In genomic region chr16:4675864-4676786, GRCh38 we compare ENCODE assay signal across 12 cellular contexts. TPM values are rescaled to one million over a fixed set of nuclear protein-coding genes. Genes with fewer than 3 reads are reported as not detected.
DNase-seq lines count a peak whose midpoint lies in the region; ATAC-seq, FAIRE-seq and TF ChIP-seq lines count a peak whose summit lies in the region.
"Had no signal": no experiment of that assay in that cellular context is flagged by ENCODE, and none has a peak within 500 bp of the region (broad histone marks: within the 10 kb centered on the region; RNA-seq: fewer than 3 reads in every experiment).

No MANE protein-coding gene starts in this region.

- H3K36me3 ChIP-seq in WERI-Rb-1 (peaks cover 15% of the 10 kb centered on the region; the same call in 1 of the 2 replicates), prostate gland (peaks cover 0 to 3% of the 10 kb centered on the region in 2 donors), Karpas-422 (ENCODE audit: insufficient read depth, low read length) (no peaks in the 10 kb centered on the region)

- DNase-seq in A549 (ENCODE audit: low read depth in 1 of 2, low spot score in 1 of 2) (no peak), T follicular helper cell (ENCODE audit: low read depth) (peak; percentile 47), WERI-Rb-1 (no peak), prostate gland (ENCODE audit: low spot score) (no peak), Karpas-422 (no peak), coronary artery (ENCODE audit: low spot score) (no peak)
- DNase-seq in activated gamma-delta T cell treated with anti-CD3 and anti-CD28 coated beads, Interleukin-2, amount 50 U/mL, for 16 hours (ENCODE audit: low read depth), result peak; percentile 41
- no peak for DNase-seq in natural killer cell treated with Interleukin-12 subunit alpha and Interleukin-12 subunit beta and Interleukin-15 and Interleukin-18, amount 100 ng/mL, for 72 hours (ENCODE audit: low spot score)
- DNase-seq: body of pancreas, MM.1S had no signal

- peak overlapping the region; percentile 68 for H3K4me3 Mint-ChIP-seq in natural killer cell treated with Interleukin-12 subunit alpha and Interleukin-12 subunit beta and Interleukin-15 and Interleukin-18, amount 100 ng/mL, for 72 hours
- H3K4me3 Mint-ChIP-seq: memory B cell had no signal

- peak overlapping the region; percentile 73 to 86 for H3K27ac Mint-ChIP-seq in natural killer cell treated with Interleukin-12 subunit alpha and Interleukin-12 subunit beta and Interleukin-15 and Interleukin-18, amount 100 ng/mL, for 72 hours
- H3K27ac Mint-ChIP-seq: memory B cell had no signal

- no peaks in the 10 kb centered on the region for H4K20me1 ChIP-seq in Karpas-422 (ENCODE audit: insufficient read depth, low read depth, low read length)

- no peaks in the 10 kb centered on the region for H3K27me3 Mint-ChIP-seq in natural killer cell treated with Interleukin-12 subunit alpha and Interleukin-12 subunit beta and Interleukin-15 and Interleukin-18, amount 100 ng/mL, for 72 hours
- H3K27me3 Mint-ChIP-seq: memory B cell had no signal

- no peaks in the 10 kb centered on the region for H3K4me1 ChIP-seq in A549
- H3K4me1 ChIP-seq in prostate gland (replicated peaks), result peaks cover 14% of the 10 kb centered on the region
- H3K4me1 ChIP-seq in Karpas-422 (ENCODE audit: low read length), result no peaks in the 10 kb centered on the region
- H3K4me1 ChIP-seq: body of pancreas had no signal

- CTCF ChIA-PET in A549 (lab: Yijun Ruan, JAX), result interaction anchor here (0.6 to 1.6 kb wide), 3 partner anchors 25 to 48 kb away, joined by 3 read pairs; no protein-coding TSS in a partner anchor

- H3K9me3 Mint-ChIP-seq in natural killer cell treated with Interleukin-12 subunit alpha and Interleukin-12 subunit beta and Interleukin-15 and Interleukin-18, amount 100 ng/mL, for 72 hours, result no peaks in the 10 kb centered on the region
- H3K9me3 Mint-ChIP-seq: memory B cell had no signal

- H3K27me3 ChIP-seq in WERI-Rb-1 (ENCODE audit: insufficient read depth, low read depth, severe bottlenecking), result no peaks in the 10 kb centered on the region
- H3K27me3 ChIP-seq in prostate gland (replicated peaks; ENCODE audit: insufficient read depth), result no peaks in the 10 kb centered on the region
- H3K27me3 ChIP-seq in Karpas-422 (ENCODE audit: low read length), result no peaks in the 10 kb centered on the region
- H3K27me3 ChIP-seq: body of pancreas had no signal

- intact Hi-C loops in prostate gland (cut with DNase I), result no loop called here

- H3K27ac ChIP-seq in A549 (no peak overlapping the region), WERI-Rb-1 (no peak overlapping the region), prostate gland (no peak overlapping the region), Karpas-422 (ENCODE audit: low read length) (no peak overlapping the region), coronary artery (no peak overlapping the region)

- H3K9me2 ChIP-seq in Karpas-422 (replicated peaks; ENCODE audit: insufficient read depth, low read length), result no peaks in the 10 kb centered on the region

- 92% methylated on average over 16 of the region's 23 CpGs for whole genome bisulfite sequencing in A549 (ENCODE audit: missing lambda C conversion rate)
- 81% methylated on average over 23 of the region's 23 CpGs for WGBS in prostate gland

- TF ChIP-seq EP300 in A549 (IDR thresholded peaks at IDR 0.05), result no peak

- no peak overlapping the region for H3K9ac ChIP-seq in Karpas-422 (ENCODE audit: low read length)

- no peak for TF ChIP-seq RAD21 in A549 (conservative IDR thresholded peaks at IDR 0.05 in 1 of 2, IDR thresholded peaks at IDR 0.05 in 1 of 2)

- no peaks in the 10 kb centered on the region for H3K36me3 Mint-ChIP-seq in natural killer cell treated with Interleukin-12 subunit alpha and Interleukin-12 subunit beta and Interleukin-15 and Interleukin-18, amount 100 ng/mL, for 72 hours

- FAIRE-seq in A549 (lab: Jason Lieb, UNC), result no peak
- FAIRE-seq: GM19239 had no signal

- H3K4me2 ChIP-seq in A549 (no peak overlapping the region), Karpas-422 (ENCODE audit: low read depth, low read length, poor library complexity, severe bottlenecking) (no peak overlapping the region)

- POLR2A ChIA-PET in A549 (lab: Yijun Ruan, JAX), result no interaction called here

- H3K9me3 ChIP-seq in A549 (no peaks in the 10 kb centered on the region), WERI-Rb-1 (ENCODE audit: severe bottlenecking) (no peaks in the 10 kb centered on the region), prostate gland (no peaks in the 10 kb centered on the region), Karpas-422 (ENCODE audit: low read length) (no peaks in the 10 kb centered on the region)
- H3K9me3 ChIP-seq: body of pancreas had no signal

- H3K4me3 ChIP-seq in A549 (no peak overlapping the region), WERI-Rb-1 (ENCODE audit: low read depth, low read length) (no peak overlapping the region), prostate gland (no peak overlapping the region), Karpas-422 (ENCODE audit: low read length) (no peak overlapping the region), coronary artery (no peak overlapping the region)
- H3K4me3 ChIP-seq: body of pancreas had no signal

- H2AFZ ChIP-seq in Karpas-422 (ENCODE audit: low read length), result no peak overlapping the region

- no peak for TF ChIP-seq CTCF in A549 (IDR thresholded peaks at IDR 0.05)
- TF ChIP-seq CTCF in WERI-Rb-1 (IDR thresholded peaks at IDR 0.05; ENCODE audit: low read depth, low read length), result no peak
- no peak for TF ChIP-seq CTCF in prostate gland (IDR thresholded peaks at IDR 0.05)
- no peak for TF ChIP-seq CTCF in coronary artery (IDR thresholded peaks at IDR 0.05)

- peaks cover 19 to 22% of the 10 kb centered on the region in 2 donors for H3K4me1 Mint-ChIP-seq in natural killer cell treated with Interleukin-12 subunit alpha and Interleukin-12 subunit beta and Interleukin-15 and Interleukin-18, amount 100 ng/mL, for 72 hours (ENCODE audit: low read depth in 2 of 2)

- peak; percentile 16 to 18; a peak in 3 of 6 replicates for ATAC-seq in A549
- ATAC-seq in natural killer cell treated with Interleukin-12 subunit alpha and Interleukin-12 subunit beta and Interleukin-15 and Interleukin-18, amount 100 ng/mL, for 72 hours, result peak; percentile 79 to 84
- ATAC-seq: body of pancreas had no signal

- no peaks in the 10 kb centered on the region for H3K79me2 ChIP-seq in Karpas-422 (ENCODE audit: low read length)

- TF ChIP-seq POLR2A in A549 (IDR thresholded peaks at IDR 0.05; ENCODE audit: low read length) (no peak), prostate gland (IDR thresholded peaks at IDR 0.05) (no peak)

TF ChIP-seq in A549, 52 proteins besides CTCF, POLR2A, EP300 and RAD21 (continues in another document):
- TF ChIP-seq HOXB13 (CRISPR knock-in tag; IDR thresholded peaks at IDR 0.05; ENCODE audit: low read depth), result no peak
- no peak for TF ChIP-seq EHMT2 (IDR thresholded peaks at IDR 0.05; ENCODE audit: low read depth)

RNA-seq across cellular contexts. Expression of gene NUDT16L1, which starts 17.2 kb away (rescaled TPM):
- polyA plus RNA-seq in A549 (2011; rRNA removed) (15.5 and 16.8 TPM in 2 replicates), A549 (2017; fragmentation: RNase III; extraction: RNeasy Plus Mini Kit Qiagen cat#74134 plus additional on column Dnase treatment) (21.8 to 24.4 TPM (median 22.9 TPM) in 3 replicates)
- polyA plus RNA-seq in A549 (2012; cell fraction: cytosol; rRNA removed), result 44.8 and 55.5 TPM in 2 replicates
- polyA plus RNA-seq in A549 (2012; cell fraction: nucleus; rRNA removed), result 46.9 and 65.7 TPM in 2 replicates
- polyA minus RNA-seq in A549 (2011; rRNA and poly(A)+ RNA removed), result 3.5 and 5.3 TPM in 2 replicates
- 10 to 100 TPM; 37.3 to 57.0 TPM for total RNA-seq in natural killer cell treated with Interleukin-12 subunit alpha and Interleukin-12 subunit beta and Interleukin-15 and Interleukin-18, amount 100 ng/mL, for 72 hours
- total RNA-seq in prostate gland, result 10 to 100 TPM; 57.4 to 75.3 TPM
- 24.0 and 53.9 TPM in 2 replicates for total RNA-seq in Karpas-422 (2014; rRNA removed; shearing (Covaris generic); ENCODE audit: low replicate concordance)

RNA-seq across cellular contexts. Expression of gene MGRN1, which starts 51.5 kb away (rescaled TPM):
- polyA plus RNA-seq in A549 (2011; rRNA removed) (4.3 and 8.2 TPM in 2 replicates), A549 (2017; fragmentation: RNase III; extraction: RNeasy Plus Mini Kit Qiagen cat#74134 plus additional on column Dnase treatment) (28.2 to 30.6 TPM (median 29.9 TPM) in 3 replicates)
- 13.8 and 18.5 TPM in 2 replicates for polyA plus RNA-seq in A549 (2012; cell fraction: cytosol; rRNA removed)
- 34.4 and 34.6 TPM in 2 replicates for polyA plus RNA-seq in A549 (2012; cell fraction: nucleus; rRNA removed)
- 10.7 and 16.5 TPM in 2 replicates for polyA minus RNA-seq in A549 (2011; rRNA and poly(A)+ RNA removed)
- 100 to 1,000 TPM in 1 of 2 donors, 10 to 100 TPM in 1; 86.9 to 105 TPM for total RNA-seq in natural killer cell treated with Interleukin-12 subunit alpha and Interleukin-12 subunit beta and Interleukin-15 and Interleukin-18, amount 100 ng/mL, for 72 hours
- total RNA-seq in prostate gland, result 100 to 1,000 TPM in 1 of 2 donors, 10 to 100 TPM in 1; 59.6 to 101 TPM
- 16.8 and 23.0 TPM in 2 replicates for total RNA-seq in Karpas-422 (2014; rRNA removed; shearing (Covaris generic); ENCODE audit: low replicate concordance)

RNA-seq across cellular contexts. Expression of gene ANKS3, which starts 57.9 kb away (rescaled TPM):
- polyA plus RNA-seq in A549 (2011; rRNA removed), result 19.8 and 22.7 TPM in 2 replicates
- polyA plus RNA-seq in A549 (2012; cell fraction: cytosol; rRNA removed), result 33.2 and 37.8 TPM in 2 replicates
- polyA plus RNA-seq in A549 (2012; cell fraction: nucleus; rRNA removed), result 67.5 and 73.3 TPM in 2 replicates
- polyA plus RNA-seq in A549 (2017; fragmentation: RNase III; extraction: RNeasy Plus Mini Kit Qiagen cat#74134 plus additional on column Dnase treatment), result 22.4 to 30.6 TPM (median 27.1 TPM) in 3 replicates
- polyA minus RNA-seq in A549 (2011; rRNA and poly(A)+ RNA removed), result 26.9 and 28.4 TPM in 2 replicates
- 10 to 100 TPM; 19.0 to 39.1 TPM for total RNA-seq in natural killer cell treated with Interleukin-12 subunit alpha and Interleukin-12 subunit beta and Interleukin-15 and Interleukin-18, amount 100 ng/mL, for 72 hours
- total RNA-seq in prostate gland, result 10 to 100 TPM; 19.1 to 42.9 TPM
- total RNA-seq in Karpas-422 (2014; rRNA removed; shearing (Covaris generic); ENCODE audit: low replicate concordance), result 6.4 and 16.8 TPM in 2 replicates

RNA-seq across cellular contexts. Expression of gene DNAAF8, which starts 58.2 kb away (rescaled TPM):
- polyA plus RNA-seq in A549 (2011; rRNA removed) (1.6 and 1.7 TPM in 2 replicates), A549 (2017; fragmentation: RNase III; extraction: RNeasy Plus Mini Kit Qiagen cat#74134 plus additional on column Dnase treatment) (0.73 to 1.6 TPM (median 0.89 TPM) in 3 replicates)
- polyA plus RNA-seq in A549 (2012; cell fraction: cytosol; rRNA removed), result 1.1 TPM in 2 replicates
- 0.58 and 1.2 TPM in 2 replicates for polyA plus RNA-seq in A549 (2012; cell fraction: nucleus; rRNA removed)
- 0.49 and 1.6 TPM in 2 replicates for polyA minus RNA-seq in A549 (2011; rRNA and poly(A)+ RNA removed)
- under 1 TPM in 1 of 2 donors, not detected in 1; 0.53 TPM for total RNA-seq in natural killer cell treated with Interleukin-12 subunit alpha and Interleukin-12 subunit beta and Interleukin-15 and Interleukin-18, amount 100 ng/mL, for 72 hours
- total RNA-seq in prostate gland, result 10 to 100 TPM in 1 of 2 donors, 1 to 10 TPM in 1; 7.1 to 21.9 TPM
- total RNA-seq in Karpas-422 (2014; rRNA removed; shearing (Covaris generic); ENCODE audit: low replicate concordance), result 0.22 and 3.7 TPM in 2 replicates

Comparison
In these comparisons a context has a peak if more than half of its experiments do, and no peak if none do; other contexts are left out.
1. DNase-seq: peak in T follicular helper cell (single experiment) and activated gamma-delta T cell treated with anti-CD3 and anti-CD28 coated beads, Interleukin-2, amount 50 U/mL, for 16 hours (single experiment); none in A549 (0 of 2), natural killer cell treated with Interleukin-12 subunit alpha and Interleukin-12 subunit beta and Interleukin-15 and Interleukin-18, amount 100 ng/mL, for 72 hours (single experiment), WERI-Rb-1 (single experiment), prostate gland (single experiment), Karpas-422 (single experiment) and coronary artery (single experiment).